In the genomic region with DNA sequence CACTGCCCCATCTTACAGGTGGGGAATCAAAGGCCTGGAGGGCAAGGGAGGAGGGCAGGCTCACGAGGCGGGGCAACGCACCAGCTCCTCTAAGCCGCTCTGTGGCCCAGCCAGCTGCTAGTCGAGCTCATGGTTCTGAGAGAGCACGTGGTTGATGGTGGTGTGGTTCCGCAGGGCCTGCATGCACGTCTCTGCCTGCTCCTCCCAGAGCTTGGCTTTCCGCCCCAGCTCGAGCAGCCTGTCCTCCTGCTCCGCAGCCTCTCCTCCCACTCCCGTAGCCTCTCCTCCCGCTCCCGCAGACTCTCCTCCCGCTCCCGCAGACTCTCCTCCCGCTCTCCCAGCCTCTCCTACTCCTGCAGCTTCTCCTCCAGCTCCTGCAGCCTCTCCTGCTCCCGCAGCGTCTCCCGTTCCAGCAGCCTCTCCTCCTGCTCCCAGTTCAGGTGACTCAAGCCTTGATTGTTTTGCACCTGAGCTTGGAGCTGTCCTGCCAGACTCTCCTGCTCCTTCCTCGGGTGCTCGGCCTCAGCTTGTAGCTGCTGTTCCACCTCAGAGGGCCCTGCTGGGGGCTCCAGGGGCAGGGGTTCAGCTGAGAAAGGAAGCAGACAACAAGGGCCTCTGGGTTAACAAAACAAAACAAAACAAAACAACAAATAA, we compare ENCODE assay signal across 13 cellular contexts. TPM values are rescaled to one million over a fixed set of nuclear protein-coding genes. Genes with fewer than 3 reads are reported as not detected.
DNase-seq lines count a peak whose midpoint lies in the region; ATAC-seq and TF ChIP-seq lines count a peak whose summit lies in the region.
"Had no signal": no experiment of that assay in that cellular context is flagged by ENCODE, and none has a peak within 500 bp of the region (broad histone marks: within the 10 kb centered on the region; RNA-seq: fewer than 3 reads in every experiment).

No MANE protein-coding gene starts in this region.

- H3K79me2 ChIP-seq in MM.1S (ENCODE audit: low read length) = no peaks in the 10 kb centered on the region

- no peaks in the 10 kb centered on the region for H4K20me1 ChIP-seq in MM.1S (ENCODE audit: insufficient read depth, low read length)

- H3K4me1 ChIP-seq in MM.1S (ENCODE audit: low read length) (no peaks in the 10 kb centered on the region), esophagus muscularis mucosa (peaks cover 0 to 5% (median 0%) of the 10 kb centered on the region in 4 donors), testis (no peaks in the 10 kb centered on the region), transverse colon (no peaks in the 10 kb centered on the region)
- peaks cover 8% of the 10 kb centered on the region for H3K4me1 ChIP-seq in CD8-positive, alpha-beta memory T cell (ENCODE audit: insufficient read depth, low read length)
- H3K4me1 ChIP-seq: body of pancreas had no signal

- no peak overlapping the region for H3K27ac Mint-ChIP-seq in CD8-positive, alpha-beta memory T cell
- H3K27ac Mint-ChIP-seq: activated T-helper 2 cell treated with anti-CD3 and anti-CD28 coated beads, Interferon-gamma antibody, Interleukin-2, Interleukin-4, amounts not matched to agents 10 μg/mL and 5 μg/mL and 100 μg/mL, durations not matched to agents 14 hours and 24 hours and 36 hours; IgD-negative memory B cell had no signal

- intact Hi-C loops in esophagus muscularis mucosa (cut with DNase I) = no loop called here
- intact Hi-C loops in lower leg skin (cut with DNase I; ENCODE audit: low total_unique reads) = no loop called here
- intact Hi-C loops in testis (cut with DNase I; ENCODE audit: low total_unique reads) = no loop called here
- intact Hi-C loops in transverse colon (cut with DNase I; ENCODE audit: low total_unique reads) = no loop called here

- POLR2A ChIA-PET in CD8-positive, alpha-beta memory T cell (lab: Charles Lee) = no interaction called here

- H3K27me3 ChIP-seq in MM.1S (replicated peaks; ENCODE audit: insufficient read depth, low read length) = no peaks in the 10 kb centered on the region
- H3K27me3 ChIP-seq in esophagus muscularis mucosa = no peaks in the 10 kb centered on the region
- no peaks in the 10 kb centered on the region for H3K27me3 ChIP-seq in testis
- H3K27me3 ChIP-seq in transverse colon = no peaks in the 10 kb centered on the region
- no peaks in the 10 kb centered on the region for H3K27me3 ChIP-seq in CD8-positive, alpha-beta memory T cell (ENCODE audit: insufficient read depth, low read length, poor library complexity, severe bottlenecking)
- H3K27me3 ChIP-seq: body of pancreas had no signal

- H3K36me3 Mint-ChIP-seq in CD8-positive, alpha-beta memory T cell = peaks cover 0 to 2% (median 0%) of the 10 kb centered on the region in 3 donors

- TF ChIP-seq EP300 in esophagus muscularis mucosa (IDR thresholded peaks at IDR 0.05) (no peak), transverse colon (IDR thresholded peaks at IDR 0.05; ENCODE audit: low read depth) (no peak)

- no peak for DNase-seq in MM.1S
- DNase-seq in esophagus muscularis mucosa (ENCODE audit: extremely low spot score) = peak; percentile 68
- DNase-seq in lower leg skin (ENCODE audit: low spot score in 2 of 2) = peak; percentile 44 to 87
- DNase-seq in testis = peak; percentile 88
- DNase-seq in transverse colon = no peak
- DNase-seq in CD8-positive, alpha-beta memory T cell = no peak
- DNase-seq: activated CD4-positive, alpha-beta T cell treated with anti-CD3 and anti-CD28 coated beads, Interleukin-2, amount 50 U/mL, for 4 hours; stomach; T1000 had no signal

- peaks cover 0 to 2% of the 10 kb centered on the region in 2 donors for H3K27me3 Mint-ChIP-seq in CD8-positive, alpha-beta memory T cell

- TF ChIP-seq CTCF in MM.1S (IDR thresholded peaks at IDR 0.05; ENCODE audit: low read length) (no peak), esophagus muscularis mucosa (IDR thresholded peaks at IDR 0.05) (no peak), lower leg skin (IDR thresholded peaks at IDR 0.05) (no peak), testis (IDR thresholded peaks at IDR 0.05) (no peak), transverse colon (IDR thresholded peaks at IDR 0.05) (no peak)

- no peaks in the 10 kb centered on the region for H3F3A ChIP-seq in MM.1S (ENCODE audit: insufficient read depth, low read length)

- H3K36me3 ChIP-seq in MM.1S (replicated peaks; ENCODE audit: insufficient read depth, low read length) (no peaks in the 10 kb centered on the region), esophagus muscularis mucosa (no peaks in the 10 kb centered on the region), testis (ENCODE audit: low read depth, missing control alignments) (no peaks in the 10 kb centered on the region), transverse colon (no peaks in the 10 kb centered on the region)
- H3K36me3 ChIP-seq in CD8-positive, alpha-beta memory T cell (ENCODE audit: insufficient read depth, low read length) = no peaks in the 10 kb centered on the region
- H3K36me3 ChIP-seq: stomach had no signal

- CTCF ChIA-PET in CD8-positive, alpha-beta memory T cell (lab: Charles Lee) = interaction anchor here (1.3 kb wide), 1 partner anchor 9 kb away, joined by 6 read pairs; no protein-coding TSS in a partner anchor

- WGBS in esophagus muscularis mucosa = 53% methylated on average over 22 of the region's 22 CpGs
- WGBS in lower leg skin, 2 donors = 25 to 27% methylated on average over 22 of the region's 22 CpGs
- 37 to 44% methylated on average over 20 to 22 of the region's 22 CpGs for WGBS in testis, 2 donors
- 56 to 58% methylated on average over 9 to 22 of the region's 22 CpGs for WGBS in transverse colon (ENCODE audit: low coverage in 1 of 2), 2 donors

- H3K27ac ChIP-seq in MM.1S (ENCODE audit: low read length) = no peak overlapping the region
- H3K27ac ChIP-seq in esophagus muscularis mucosa (replicated peaks in 1 of 4) = no peak overlapping the region
- H3K27ac ChIP-seq in testis = no peak overlapping the region
- H3K27ac ChIP-seq in transverse colon = no peak overlapping the region
- H3K27ac ChIP-seq in CD8-positive, alpha-beta memory T cell (ENCODE audit: low read depth, low read length) = no peak overlapping the region
- H3K27ac ChIP-seq: body of pancreas, stomach had no signal

- in situ Hi-C loops in transverse colon (cut with MboI; ENCODE audit: low pct_ligation_motif_present in 1 of 4, low pct_unique_long_range_greater_than_20kb in 1 of 4, low sequenced_read_pairs in 3 of 4) = no loop called here

- H3K4me2 ChIP-seq in MM.1S (ENCODE audit: low read depth, low read length) = no peak overlapping the region

- no peak overlapping the region for H3K4me3 Mint-ChIP-seq in CD8-positive, alpha-beta memory T cell
- H3K4me3 Mint-ChIP-seq: IgD-negative memory B cell had no signal

- H3K4me3 ChIP-seq in MM.1S (ENCODE audit: low read length) (no peak overlapping the region), esophagus muscularis mucosa (no peak overlapping the region), lower leg skin (ENCODE audit: low read depth, poor library complexity, severe bottlenecking) (no peak overlapping the region), testis (no peak overlapping the region), transverse colon (no peak overlapping the region)
- H3K4me3 ChIP-seq in CD8-positive, alpha-beta memory T cell (ENCODE audit: low read length) = no peak overlapping the region
- H3K4me3 ChIP-seq: body of pancreas had no signal

- no peak for ATAC-seq in HG02970 (IDR thresholded peaks at IDR 0.05; ENCODE audit: low FRiP score, unreplicated experiment)
- ATAC-seq: body of pancreas had no signal

- no peak overlapping the region for H3K9ac ChIP-seq in MM.1S (ENCODE audit: low read length)

- H3K9me3 Mint-ChIP-seq in CD8-positive, alpha-beta memory T cell = no peaks in the 10 kb centered on the region
- H3K9me3 Mint-ChIP-seq: activated T-helper 2 cell treated with anti-CD3 and anti-CD28 coated beads, Interferon-gamma antibody, Interleukin-2, Interleukin-4, amounts not matched to agents 10 μg/mL and 5 μg/mL and 100 μg/mL, durations not matched to agents 14 hours and 24 hours and 36 hours; IgD-negative memory B cell had no signal

- H3K9me3 ChIP-seq in MM.1S (replicated peaks; ENCODE audit: insufficient read depth, low read length) = no peaks in the 10 kb centered on the region
- no peaks in the 10 kb centered on the region for H3K9me3 ChIP-seq in esophagus muscularis mucosa
- H3K9me3 ChIP-seq in testis = no peaks in the 10 kb centered on the region
- no peaks in the 10 kb centered on the region for H3K9me3 ChIP-seq in transverse colon
- H3K9me3 ChIP-seq in CD8-positive, alpha-beta memory T cell (ENCODE audit: low read length) = no peaks in the 10 kb centered on the region
- H3K9me3 ChIP-seq: body of pancreas, stomach had no signal

- H2AFZ ChIP-seq in MM.1S (ENCODE audit: low read length) = 0 out of 2 replicates have a peak overlapping the region, but pooled peaks have one; percentile 23

- no peaks in the 10 kb centered on the region for H3K9me2 ChIP-seq in MM.1S (replicated peaks; ENCODE audit: insufficient read depth, low read length)

- TF ChIP-seq POLR2A in esophagus muscularis mucosa (IDR thresholded peaks at IDR 0.05; ENCODE audit: low read depth) (no peak), lower leg skin (IDR thresholded peaks at IDR 0.05) (no peak), testis (IDR thresholded peaks at IDR 0.05) (no peak), transverse colon (IDR thresholded peaks at IDR 0.05) (no peak)

- peaks cover 7% of the 10 kb centered on the region in 3 donors for H3K4me1 Mint-ChIP-seq in CD8-positive, alpha-beta memory T cell
- H3K4me1 Mint-ChIP-seq: IgD-negative memory B cell had no signal

RNA-seq across cellular contexts. Expression of gene MTPAP, which starts 19.1 kb away (rescaled TPM):
- total RNA-seq in esophagus muscularis mucosa = 10 to 100 TPM; 11.3 to 15.8 (median 13.2) TPM
- total RNA-seq in lower leg skin = 10 to 100 TPM in 3 of 4 donors, 1 to 10 TPM in 1; 9.3 to 22.8 (median 16.8) TPM
- 10 to 100 TPM; 33.9 to 39.8 TPM for total RNA-seq in testis
- 43.7 TPM for polyA plus RNA-seq in testis (ENCODE audit: insufficient read depth, low read depth, low replicate concordance)
- 10 to 100 TPM in 2 of 4 donors, 1 to 10 TPM in 2; 5.6 to 16.0 (median 10.1) TPM for total RNA-seq in transverse colon
- 10 to 100 TPM; 39.2 to 42.2 TPM for total RNA-seq in CD8-positive, alpha-beta memory T cell
- polyA plus RNA-seq in CD8-positive, alpha-beta memory T cell = 7.4 TPM

Comparison
In these comparisons a context has a peak if more than half of its experiments do, and no peak if none do; other contexts are left out.
1. DNase-seq: peak in esophagus muscularis mucosa (single experiment), lower leg skin (2 of 2) and testis (single experiment); none in MM.1S (single experiment), transverse colon (single experiment) and CD8-positive, alpha-beta memory T cell (0 of 5).